In the genomic region with DNA sequence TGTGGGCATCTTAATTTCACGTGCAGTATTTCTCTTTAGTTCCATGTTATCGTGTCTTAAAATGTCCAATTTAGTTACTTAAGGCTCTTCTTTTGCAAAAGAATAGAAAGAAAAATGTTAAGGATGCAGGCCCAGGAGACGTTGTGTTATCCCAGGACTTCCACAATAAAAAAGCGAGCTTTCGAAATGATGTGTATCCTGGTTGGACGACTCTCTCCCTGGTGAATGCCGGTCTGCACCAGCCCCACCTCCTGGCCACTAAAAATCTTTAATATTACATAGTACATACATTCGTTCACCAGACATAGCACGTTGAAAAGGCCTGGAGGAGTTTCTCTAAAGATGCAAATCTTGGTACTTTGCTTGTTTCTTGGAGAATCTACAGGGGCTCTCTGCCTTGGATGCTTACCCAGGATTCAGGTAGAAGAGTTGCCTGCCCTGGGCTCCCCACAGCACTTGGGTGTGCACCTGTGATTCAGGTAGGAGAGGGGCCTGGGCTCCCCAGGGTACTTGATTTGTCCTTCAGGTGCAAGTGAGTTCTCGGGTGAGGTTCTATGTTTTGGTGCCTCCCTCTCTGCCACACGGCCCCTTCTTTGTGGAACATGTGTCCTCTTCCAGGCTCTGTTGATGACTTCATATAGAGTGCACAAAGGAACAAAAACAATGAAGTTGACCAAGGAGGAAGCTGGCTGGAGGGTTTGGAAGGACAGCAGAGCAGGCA, we compare ENCODE assay signal across 29 cellular contexts. TPM values are rescaled to one million over a fixed set of nuclear protein-coding genes. Genes with fewer than 3 reads are reported as not detected.
DNase-seq lines count a peak whose midpoint lies in the region; ATAC-seq and TF ChIP-seq lines count a peak whose summit lies in the region.
"Had no signal": no experiment of that assay in that cellular context is flagged by ENCODE, and none has a peak within 500 bp of the region (broad histone marks: within the 10 kb centered on the region; RNA-seq: fewer than 3 reads in every experiment).

No MANE protein-coding gene starts in this region.

- no peak overlapping the region for H3K4me3 Mint-ChIP-seq in endodermal cell
- H3K4me3 Mint-ChIP-seq in H9 = no peak overlapping the region
- H3K4me3 Mint-ChIP-seq: activated CD4-positive, alpha-beta memory T cell treated with anti-CD3 and anti-CD28 coated beads for 36 hours; activated naive CD4-positive, alpha-beta T cell treated with anti-CD3 and anti-CD28 coated beads, Interleukin-2, amount 10 ng/mL, durations not matched to agents 7 days and 5 days; CD4-positive, alpha-beta T cell; naive thymus-derived CD8-positive, alpha-beta T cell had no signal

- no peak for TF ChIP-seq EP300 in suprapubic skin (IDR thresholded peaks at IDR 0.05)

- no peak overlapping the region for H3K27ac ChIP-seq in cardiac muscle cell
- H3K27ac ChIP-seq in heart left ventricle = no peak overlapping the region
- H3K27ac ChIP-seq in endodermal cell (ENCODE audit: low read depth, low read length) = no peak overlapping the region
- peak overlapping the region; percentile 56 for H3K27ac ChIP-seq in suprapubic skin
- H3K27ac ChIP-seq in H9 (ENCODE audit: insufficient read length, low read depth, low read length) = no peak overlapping the region
- H3K27ac ChIP-seq: body of pancreas, dorsolateral prefrontal cortex, HL-60, KMS-11, lower lobe of right lung had no signal

- no peak overlapping the region for H2AFZ ChIP-seq in H9 (ENCODE audit: low read length)

- H3K56ac ChIP-seq in H9 (ENCODE audit: insufficient read length, low read depth, low read length) = no peak overlapping the region

- TF ChIP-seq CTCF in cardiac muscle cell (IDR thresholded peaks at IDR 0.05; ENCODE audit: low read depth, low read length) (peak; percentile 10), heart left ventricle (IDR thresholded peaks at IDR 0.05) (no peak), endodermal cell (conservative IDR thresholded peaks at IDR 0.05) (no peak), suprapubic skin (IDR thresholded peaks at IDR 0.05) (no peak), H9 (conservative IDR thresholded peaks at IDR 0.05) (no peak)

- no peak overlapping the region for H2BK5ac ChIP-seq in H9 (ENCODE audit: insufficient read length, low read length)

- H3K79me1 ChIP-seq in H9 (ENCODE audit: insufficient read depth, low read depth, low read length, poor library complexity, severe bottlenecking) = no peaks in the 10 kb centered on the region

- H3K27me3 Mint-ChIP-seq in endodermal cell (ENCODE audit: insufficient read depth) = no peaks in the 10 kb centered on the region
- H3K27me3 Mint-ChIP-seq in H9 (ENCODE audit: low read depth) = peaks cover 19% of the 10 kb centered on the region

- H4K8ac ChIP-seq in H9 (replicated peaks; ENCODE audit: insufficient read length, low read depth, low read length) = no peak overlapping the region

- H2AK5ac ChIP-seq in H9 (ENCODE audit: insufficient read length, low read length) = no peak overlapping the region

- no peaks in the 10 kb centered on the region for H3K79me2 ChIP-seq in H9 (ENCODE audit: insufficient read depth, low read length)

- H2BK20ac ChIP-seq in H9 (ENCODE audit: low read depth, low read length, poor library complexity, severe bottlenecking) = no peak overlapping the region

- H4K91ac ChIP-seq in H9 (ENCODE audit: insufficient read length, low read depth, low read length) = no peak overlapping the region

- no peak overlapping the region for H3K14ac ChIP-seq in H9 (ENCODE audit: insufficient read depth, low read length)

- H3K4me1 ChIP-seq in cardiac muscle cell (ENCODE audit: low read depth) = no peaks in the 10 kb centered on the region
- peaks cover 0 to 9% (median 0%) of the 10 kb centered on the region in 12 donors for H3K4me1 ChIP-seq in heart left ventricle
- peaks cover 3% of the 10 kb centered on the region for H3K4me1 ChIP-seq in endodermal cell (ENCODE audit: control insufficient read depth, insufficient read depth, low read length)
- H3K4me1 ChIP-seq in suprapubic skin = peaks cover 14% of the 10 kb centered on the region
- H3K4me1 ChIP-seq in H9 (ENCODE audit: insufficient read depth, low read length) = no peaks in the 10 kb centered on the region
- H3K4me1 ChIP-seq: body of pancreas had no signal

- no peak overlapping the region for H4K5ac ChIP-seq in H9 (ENCODE audit: insufficient read length, low read depth, low read length)

- H2BK12ac ChIP-seq in H9 (ENCODE audit: insufficient read length, low read depth, low read length) = no peak overlapping the region

- TF ChIP-seq POLR2A in heart left ventricle (IDR thresholded peaks at IDR 0.05) = no peak
- TF ChIP-seq POLR2A in suprapubic skin (IDR thresholded peaks at IDR 0.05) = no peak

- WGBS in heart left ventricle, 4 donors = 76 to 83% (median 79%) methylated on average over 11 of the region's 11 CpGs
- 91 to 97% methylated on average over 4 to 11 of the region's 11 CpGs for WGBS in endodermal cell (ENCODE audit: insufficient coverage in 1 of 2, insufficient read length in 1 of 2), 2 experiments
- WGBS in suprapubic skin = 62% methylated on average over 11 of the region's 11 CpGs
- no CpG with 5 or more reads among the region's 11 CpGs for WGBS in H9 (ENCODE audit: extremely low coverage, insufficient read length, low lambda C conversion rate)

- H3K9me3 ChIP-seq in cardiac muscle cell (ENCODE audit: low read depth) = peaks cover 4% of the 10 kb centered on the region
- peaks cover 0 to 9% (median 0%) of the 10 kb centered on the region in 12 donors for H3K9me3 ChIP-seq in heart left ventricle
- no peaks in the 10 kb centered on the region for H3K9me3 ChIP-seq in endodermal cell (ENCODE audit: control insufficient read depth, low read length)
- no peaks in the 10 kb centered on the region for H3K9me3 ChIP-seq in suprapubic skin
- H3K9me3 ChIP-seq in H9 (ENCODE audit: control insufficient read depth, low read depth, low read length) = no peaks in the 10 kb centered on the region
- H3K9me3 ChIP-seq: body of pancreas, lower lobe of right lung, MG63 had no signal

- H2BK15ac ChIP-seq in H9 (ENCODE audit: low read depth, low read length) = no peak overlapping the region

- no peaks in the 10 kb centered on the region for H3K27me3 ChIP-seq in cardiac muscle cell
- H3K27me3 ChIP-seq in heart left ventricle = peaks cover 0 to 8% (median 0%) of the 10 kb centered on the region in 9 donors
- H3K27me3 ChIP-seq in endodermal cell (ENCODE audit: control insufficient read depth, insufficient read depth, low read length, poor library complexity, severe bottlenecking) = no peaks in the 10 kb centered on the region
- H3K27me3 ChIP-seq in suprapubic skin = peaks cover 7% of the 10 kb centered on the region
- H3K27me3 ChIP-seq in H9 (ENCODE audit: insufficient read depth, low read length) = no peaks in the 10 kb centered on the region
- H3K27me3 ChIP-seq: body of pancreas, MG63 had no signal

- H3T11ph ChIP-seq in H9 (ENCODE audit: low read length) = no peak overlapping the region

- DNase-seq in cardiac muscle cell (ENCODE audit: low read depth in 1 of 2, low spot score in 1 of 2) (no peak), heart left ventricle (no peak), endodermal cell (peak; percentile 36), left lobe of liver (ENCODE audit: low spot score) (peak; percentile 26), suprapubic skin (ENCODE audit: low spot score in 2 of 2) (peak; percentile 60 to 77), DMS153 (lab: John Stamatoyannopoulos, UW) (no peak), H9 (no peak)
- DNase-seq: 8988T; activated CD4-positive, CD25-positive, alpha-beta regulatory T cell; activated CD8-positive, alpha-beta memory T cell treated with anti-CD3 and anti-CD28 coated beads, Interleukin-2, amount 50 U/mL, for 4 hours; activated naive CD4-positive, alpha-beta T cell treated with anti-CD3 and anti-CD28 coated beads, Interleukin-2, amount 10 ng/mL, durations not matched to agents 7 days and 5 days; body of pancreas; CD4-positive, alpha-beta T cell; lower lobe of right lung; MG63; NCI-H1105 treated with DMSO at 0.1 percent for 48 hours; NCI-H1930; NCI-H510A treated with DMSO at 0.1 percent for 48 hours; nucleus accumbens; stimulated activated naive CD4-positive, alpha-beta T cell; T-helper 1 cell had no signal

- peaks cover 1% of the 10 kb centered on the region for H3K9me3 Mint-ChIP-seq in endodermal cell
- peaks cover 0 to 6% of the 10 kb centered on the region in 2 experiments; a peak in 2 of 5 replicates for H3K9me3 Mint-ChIP-seq in H9

- H3K4me3 ChIP-seq in cardiac muscle cell = no peak overlapping the region
- no peak overlapping the region for H3K4me3 ChIP-seq in heart left ventricle
- no peak overlapping the region for H3K4me3 ChIP-seq in endodermal cell (ENCODE audit: low read length)
- H3K4me3 ChIP-seq in suprapubic skin = no peak overlapping the region
- H3K4me3 ChIP-seq: body of pancreas, dorsolateral prefrontal cortex, lower lobe of right lung, MG63, skin epidermis had no signal

- H3K9ac ChIP-seq in endodermal cell (ENCODE audit: extremely low read depth, low read length, poor library complexity, severe bottlenecking) (no peak overlapping the region), H9 (ENCODE audit: extremely low read depth, insufficient read length, low read length) (no peak overlapping the region)
- H3K9ac ChIP-seq: KMS-11 had no signal

- H3K36me3 Mint-ChIP-seq in endodermal cell (ENCODE audit: low read depth) (no peaks in the 10 kb centered on the region), H9 (ENCODE audit: insufficient read depth in 1 of 3, low read depth in 3 of 3) (no peaks in the 10 kb centered on the region)
- H3K36me3 Mint-ChIP-seq: activated CD4-positive, alpha-beta memory T cell treated with anti-CD3 and anti-CD28 coated beads for 36 hours; activated naive CD4-positive, alpha-beta T cell treated with anti-CD3 and anti-CD28 coated beads, Interleukin-2, amount 10 ng/mL, durations not matched to agents 7 days and 5 days had no signal

- no peak overlapping the region for H2BK120ac ChIP-seq in H9 (ENCODE audit: low read depth, low read length, poor library complexity, severe bottlenecking)

- H3K4me2 ChIP-seq in H9 (ENCODE audit: insufficient read depth, insufficient read length, low read length) = no peak overlapping the region
- H3K4me2 ChIP-seq: KMS-11 had no signal

- no peak overlapping the region for H3K4ac ChIP-seq in H9 (ENCODE audit: low read depth, low read length)

- no peak overlapping the region for H3K23ac ChIP-seq in H9 (ENCODE audit: insufficient read length, low read depth, low read length)

- H3K4me1 Mint-ChIP-seq in endodermal cell (peaks cover 7% of the 10 kb centered on the region), H9 (0 out of 4 replicates have a peak, but pooled peaks cover 0 to 4% of the 10 kb centered on the region in 2 experiments)
- H3K4me1 Mint-ChIP-seq: activated naive CD4-positive, alpha-beta T cell treated with anti-CD3 and anti-CD28 coated beads, Interleukin-2, amount 10 ng/mL, durations not matched to agents 7 days and 5 days; naive thymus-derived CD8-positive, alpha-beta T cell had no signal

- intact Hi-C loops in heart left ventricle (cut with DNase I) = no loop called here

- H3K36me3 ChIP-seq in cardiac muscle cell (no peaks in the 10 kb centered on the region), heart left ventricle (no peaks in the 10 kb centered on the region), endodermal cell (ENCODE audit: control insufficient read depth, insufficient read depth, low read length) (no peaks in the 10 kb centered on the region), suprapubic skin (no peaks in the 10 kb centered on the region)
- H3K36me3 ChIP-seq: lower lobe of right lung had no signal

- no peak overlapping the region for H3K18ac ChIP-seq in H9 (ENCODE audit: insufficient read length, low read depth, low read length)

- H3K27ac Mint-ChIP-seq in endodermal cell (no peak overlapping the region), H9 (no peak overlapping the region)
- H3K27ac Mint-ChIP-seq: activated CD4-positive, alpha-beta memory T cell treated with anti-CD3 and anti-CD28 coated beads for 36 hours; CD4-positive, alpha-beta T cell had no signal

- ATAC-seq in heart left ventricle = no peak
- no peak for ATAC-seq in left lobe of liver
- ATAC-seq in activated CD4-positive, CD25-positive, alpha-beta regulatory T cell treated with anti-CD3 and anti-CD28 coated beads, Interleukin-2, amount 50 U/mL, for 24 hours = no peak
- ATAC-seq: lower lobe of right lung; naive thymus-derived CD8-positive, alpha-beta T cell had no signal

- no peaks in the 10 kb centered on the region for H3K23me2 ChIP-seq in H9 (ENCODE audit: insufficient read length, low read depth, low read length, poor library complexity, severe bottlenecking)

- H4K20me1 ChIP-seq in H9 (ENCODE audit: control insufficient read depth, insufficient read depth, insufficient read length) = no peaks in the 10 kb centered on the region

RNA-seq across cellular contexts. Expression of a gene that starts 26.6 kb away (rescaled TPM):
- total RNA-seq in cardiac muscle cell (not detected in 2 replicates), heart left ventricle (10 to 100 TPM in 1 of 9 donors, 1 to 10 TPM in 3, under 1 TPM in 5; 0.39 to 10.9 (median 0.92) TPM), endodermal cell (1 to 10 TPM in 1 of 2 donors, not detected in 1; 1.9 TPM), left lobe of liver (not detected), suprapubic skin (10 to 100 TPM; 14.7 to 72.7 (median 30.4) TPM), H9 (2021) (0.22 and 0.33 TPM in 2 replicates)
- polyA plus RNA-seq in cardiac muscle cell (not detected in 2 replicates), heart left ventricle (1 to 10 TPM; 1.4 to 2.8 TPM)
- polyA plus RNA-seq in endodermal cell (2013, experiment 1 of 2) = 1.3 TPM
- 0.83 TPM for polyA plus RNA-seq in endodermal cell (2013, experiment 2 of 2)
- total RNA-seq: activated CD4-positive, alpha-beta memory T cell treated with anti-CD3 and anti-CD28 coated beads for 36 hours; CD4-positive, alpha-beta T cell; naive thymus-derived CD8-positive, alpha-beta T cell; SK-MEL-5 had no signal
- polyA plus RNA-seq: naive thymus-derived CD8-positive, alpha-beta T cell had no signal

Comparison
In these comparisons a context has a peak if more than half of its experiments do, and no peak if none do; other contexts are left out.
1. DNase-seq: peak in endodermal cell (single experiment), left lobe of liver (single experiment) and suprapubic skin (2 of 2); none in cardiac muscle cell (0 of 2), heart left ventricle (0 of 5), DMS153 (single experiment) and H9 (single experiment).